ENCODE assay signal across 23 cellular contexts in genomic region chr6:43842231-43842794, GRCh38.
A peak's percentile ranks its signal among the peaks of the same experiment; 100 is the strongest.
DNase-seq lines count a peak whose midpoint lies in the region; FAIRE-seq and TF ChIP-seq lines count a peak whose summit lies in the region.
"Had no signal": no experiment of that assay in that cellular context is flagged by ENCODE, and none has a peak within 500 bp of the region (broad histone marks: within the 10 kb centered on the region; RNA-seq: fewer than 3 reads in every experiment).

No MANE protein-coding gene starts in this region.

- H3K4me2 ChIP-seq in PC-9 (peak overlapping the region; percentile 33), osteoblast (ENCODE audit: insufficient read depth, low read length) (peak overlapping the region; percentile 13)

- H3K9me3 ChIP-seq in PC-9 (ENCODE audit: insufficient read depth, low read depth) (no peaks in the 10 kb centered on the region), osteoblast (ENCODE audit: low read depth, low read length) (no peaks in the 10 kb centered on the region), HAP-1 (no peaks in the 10 kb centered on the region)
- H3K9me3 ChIP-seq: left ventricle myocardium inferior, sigmoid colon, thoracic aorta had no signal

- no peaks in the 10 kb centered on the region for H3K36me3 ChIP-seq in PC-9 (ENCODE audit: low read depth)
- H3K36me3 ChIP-seq in osteoblast (ENCODE audit: insufficient read depth, low read length) = no peaks in the 10 kb centered on the region
- H3K36me3 ChIP-seq in HAP-1 (replicated peaks) = no peaks in the 10 kb centered on the region
- H3K36me3 ChIP-seq: left ventricle myocardium inferior, sigmoid colon, thoracic aorta had no signal

- H4K20me1 ChIP-seq in PC-9 (ENCODE audit: insufficient read depth) (no peaks in the 10 kb centered on the region), osteoblast (ENCODE audit: insufficient read depth, low read length) (no peaks in the 10 kb centered on the region)

- H3K79me2 ChIP-seq in PC-9 (ENCODE audit: low read depth) (no peaks in the 10 kb centered on the region), osteoblast (ENCODE audit: insufficient read depth, low read length) (no peaks in the 10 kb centered on the region)

- peaks cover 35% of the 10 kb centered on the region for H3K4me1 ChIP-seq in PC-9 (replicated peaks; ENCODE audit: insufficient read depth)
- H3K4me1 ChIP-seq in osteoblast (ENCODE audit: insufficient read depth, low read length) = peaks cover 34% of the 10 kb centered on the region
- H3K4me1 ChIP-seq in HAP-1 = no peaks in the 10 kb centered on the region
- H3K4me1 ChIP-seq: sigmoid colon had no signal

- peaks cover 17% of the 10 kb centered on the region for H3F3A ChIP-seq in PC-9 (ENCODE audit: insufficient read depth, low read depth)

- CTCF ChIA-PET in PC-9 (lab: Charles Lee) = no interaction called here

- H2AFZ ChIP-seq in PC-9 (no peak overlapping the region), osteoblast (ENCODE audit: low read length) (no peak overlapping the region)

- POLR2A ChIA-PET in PC-9 (lab: Charles Lee; ENCODE audit: unreplicated experiment) = no interaction called here

- H3K27ac ChIP-seq in PC-9 (peak overlapping the region; percentile 60), osteoblast (ENCODE audit: low read depth, low read length) (no peak overlapping the region)
- H3K27ac ChIP-seq: left ventricle myocardium inferior, sigmoid colon, thoracic aorta had no signal

- intact Hi-C loops in PC-9 (cut with micrococcal nuclease; ENCODE audit: unreplicated experiment) = no loop called here

- no peaks in the 10 kb centered on the region for H3K9me2 ChIP-seq in PC-9 (ENCODE audit: insufficient read depth)

- BruUV-seq in PC-9 (replicated peaks; lab: Mats Ljungman, UMichigan) = no TSS peak

- H3K27me3 ChIP-seq in PC-9 (ENCODE audit: insufficient read depth, low read depth) (no peaks in the 10 kb centered on the region), osteoblast (ENCODE audit: insufficient read depth, low read length) (no peaks in the 10 kb centered on the region), HAP-1 (ENCODE audit: low read depth) (no peaks in the 10 kb centered on the region; the same call in 1 of the 2 replicates)
- H3K27me3 ChIP-seq: sigmoid colon had no signal

- DNase-seq in ELR (ENCODE audit: low read depth) (peak; percentile 63), PC-9 (no peak), cardiac fibroblast (ENCODE audit: low read depth in 2 of 2) (peak; percentile 25 to 52), osteoblast (ENCODE audit: insufficient read length, low spot score, missing footprints) (peak; percentile 93), HAP-1 (ENCODE audit: low spot score in 2 of 2) (no peak), occipital lobe (lab: John Stamatoyannopoulos, UW) (no peak), RCC 7860 (ENCODE audit: low spot score) (no peak)
- no peak for DNase-seq in activated CD4-positive, alpha-beta T cell treated with anti-CD3 and anti-CD28 coated beads, Interleukin-2, amount 50 U/mL, for 4 hours
- DNase-seq: activated CD4-positive, alpha-beta T cell treated with anti-CD3 and anti-CD28 coated beads, Interleukin-2, amount 50 U/mL, for 1 hour; activated CD8-positive, alpha-beta memory T cell treated with anti-CD3 and anti-CD28 coated beads, Interleukin-2, amount 50 U/mL, for 4 hours; CD8-positive, alpha-beta T cell; DMS153; H7; left ventricle myocardium inferior; NCI-H146; NCI-H2171; NCI-H69; nephron progenitor cell; posterior cingulate gyrus; SHP77 treated with DMSO at 0.1 percent for 48 hours; sigmoid colon; T-helper 1 cell had no signal

- TF ChIP-seq CTCF in PC-9 (conservative IDR thresholded peaks at IDR 0.05) = no peak
- TF ChIP-seq CTCF in cardiac fibroblast (IDR thresholded peaks at IDR 0.05; ENCODE audit: low read depth, low read length) = no peak
- no peak for TF ChIP-seq CTCF in osteoblast (IDR thresholded peaks at IDR 0.05; ENCODE audit: extremely low read depth, low read depth, low read length)

- in situ Hi-C loops in HAP-1 (cut with MboI; ENCODE audit: low sequenced_read_pairs) = no loop called here

- no peak for FAIRE-seq in RCC 7860 (lab: Jason Lieb, UNC)

- H3K4me3 ChIP-seq in PC-9 (no peak overlapping the region), cardiac fibroblast (replicated peaks in 1 of 2; ENCODE audit: low read depth in 2 of 2, low read length in 2 of 2) (no peak overlapping the region), osteoblast (ENCODE audit: insufficient read depth, low read length) (no peak overlapping the region), HAP-1 (no peak overlapping the region)
- H3K4me3 ChIP-seq: left ventricle myocardium inferior, sigmoid colon, thoracic aorta had no signal

Comparison
In these comparisons a context has a peak if more than half of its experiments do, and no peak if none do; other contexts are left out.
1. DNase-seq: peak in ELR (single experiment), cardiac fibroblast (2 of 2) and osteoblast (single experiment); none in PC-9 (0 of 2), activated CD4-positive, alpha-beta T cell treated with anti-CD3 and anti-CD28 coated beads, Interleukin-2, amount 50 U/mL, for 4 hours (0 of 2), HAP-1 (0 of 2), occipital lobe (single experiment) and RCC 7860 (single experiment).